9 cellular contexts compared by ENCODE assay signal in the genomic region with DNA sequence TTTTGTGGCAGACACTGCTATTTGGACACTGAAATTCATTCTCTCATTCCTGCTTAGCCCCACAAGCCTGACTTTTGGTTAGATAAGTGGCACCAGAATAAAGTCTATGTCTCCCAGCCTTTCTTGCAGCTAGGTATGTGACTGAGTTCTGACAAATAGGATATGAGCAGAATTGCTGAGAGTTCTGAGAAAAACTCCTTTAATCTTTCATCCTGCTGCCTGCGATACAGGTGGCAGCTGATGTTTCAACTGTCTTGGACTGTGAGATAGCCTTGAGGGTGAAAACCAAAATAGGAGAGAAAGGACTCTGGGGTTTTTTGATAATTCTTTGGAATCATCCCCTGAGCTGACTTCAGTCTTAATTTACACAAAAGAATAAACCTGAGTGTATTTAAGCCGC.
"Had no signal": no experiment of that assay in that cellular context is flagged by ENCODE, and none has a peak within 500 bp of the region (broad histone marks: within the 10 kb centered on the region; RNA-seq: fewer than 3 reads in every experiment).

No MANE protein-coding gene starts in this region.

- ATAC-seq: HCT116 had no signal

- FAIRE-seq: HTR-8/SVneo had no signal

- H3K9ac ChIP-seq: GM23248, KMS-11 had no signal

- H2AFZ ChIP-seq: GM23248 had no signal

- H3K9me3 ChIP-seq: HAP-1 had no signal

- H3K36me3 ChIP-seq: HAP-1 had no signal

- H3K4me3 ChIP-seq: GM23248, HAP-1 had no signal

- H3K27ac ChIP-seq: GM23248, KMS-11 had no signal

- H3K4me2 ChIP-seq: KMS-11 had no signal

- DNase-seq: GM23248, GOT3, H7, IMR-90, KBM-7 had no signal
